Comparison of ENCODE assay signal across 8 cellular contexts in genomic region chr6:11921017-11921438, GRCh38.
DNase-seq lines count a peak whose midpoint lies in the region; ATAC-seq and TF ChIP-seq lines count a peak whose summit lies in the region.

No MANE protein-coding gene starts in this region.

- TF ChIP-seq CTCF in foreskin keratinocyte (conservative IDR thresholded peaks at IDR 0.05) = no peak

- DNase-seq in Daoy (ENCODE audit: low read depth) = peak; percentile 96
- no peak for DNase-seq in SK-N-MC (ENCODE audit: low read depth, low spot score)
- peak; percentile 79 to 90 for DNase-seq in foreskin keratinocyte
- peak; percentile 93 for DNase-seq in posterior vena cava (ENCODE audit: low spot score)
- no peak for DNase-seq in activated naive CD8-positive, alpha-beta T cell treated with anti-CD3 and anti-CD28 coated beads for 36 hours

- H3K4me1 Mint-ChIP-seq in activated naive CD8-positive, alpha-beta T cell treated with anti-CD3 and anti-CD28 coated beads for 36 hours = no peaks in the 10 kb centered on the region

- no peaks in the 10 kb centered on the region for H3K27me3 ChIP-seq in foreskin keratinocyte

- H3K36me3 Mint-ChIP-seq in activated naive CD8-positive, alpha-beta T cell treated with anti-CD3 and anti-CD28 coated beads for 36 hours = no peaks in the 10 kb centered on the region

- peaks cover 18% of the 10 kb centered on the region for H3K4me1 ChIP-seq in foreskin keratinocyte

- no peaks in the 10 kb centered on the region for H3K36me3 ChIP-seq in SK-N-MC (ENCODE audit: insufficient read depth, low read length)

- H3K27me3 Mint-ChIP-seq in activated naive CD8-positive, alpha-beta T cell treated with anti-CD3 and anti-CD28 coated beads for 36 hours = no peaks in the 10 kb centered on the region

- H3K27ac ChIP-seq in SK-N-MC (peak overlapping the region; percentile 70), foreskin keratinocyte (peak overlapping the region; percentile 60)

- intact Hi-C loops in posterior vena cava (cut with DNase I) = no loop called here

- H3K9ac ChIP-seq in SK-N-MC (ENCODE audit: insufficient read length) = peak overlapping the region; percentile 41

- no peak overlapping the region for H3K27ac Mint-ChIP-seq in activated naive CD8-positive, alpha-beta T cell treated with anti-CD3 and anti-CD28 coated beads for 36 hours

- no peaks in the 10 kb centered on the region for H3K9me3 ChIP-seq in SK-N-MC (ENCODE audit: low read depth, low read length)

- no peak overlapping the region for H3K4me3 Mint-ChIP-seq in activated naive CD8-positive, alpha-beta T cell treated with anti-CD3 and anti-CD28 coated beads for 36 hours

- H3K9me3 Mint-ChIP-seq in activated naive CD8-positive, alpha-beta T cell treated with anti-CD3 and anti-CD28 coated beads for 36 hours = no peaks in the 10 kb centered on the region

- ATAC-seq in foreskin keratinocyte = peak; percentile 99
- ATAC-seq in HG02973 (IDR thresholded peaks at IDR 0.05; ENCODE audit: unreplicated experiment) = no peak
- no peak for ATAC-seq in GM18517 (IDR thresholded peaks at IDR 0.05; ENCODE audit: unreplicated experiment)
- ATAC-seq in HG02623 (IDR thresholded peaks at IDR 0.05; ENCODE audit: unreplicated experiment) = no peak

- no peak overlapping the region for H3K4me3 ChIP-seq in SK-N-MC

Comparison
In these comparisons a context has a peak if more than half of its experiments do, and no peak if none do; other contexts are left out.
1. DNase-seq: peak in Daoy (single experiment), foreskin keratinocyte (2 of 2) and posterior vena cava (single experiment); none in SK-N-MC (single experiment) and activated naive CD8-positive, alpha-beta T cell treated with anti-CD3 and anti-CD28 coated beads for 36 hours (single experiment).